In genomic region chr3:196406806-196407470, GRCh38 we compare ENCODE assay signal across 16 cellular contexts. TPM values are rescaled to one million over a fixed set of nuclear protein-coding genes. Genes with fewer than 3 reads are reported as not detected.
DNase-seq lines count a peak whose midpoint lies in the region; ATAC-seq lines count a peak whose summit lies in the region.
"Had no signal": no experiment of that assay in that cellular context is flagged by ENCODE, and none has a peak within 500 bp of the region (broad histone marks: within the 10 kb centered on the region; RNA-seq: fewer than 3 reads in every experiment).

No MANE protein-coding gene starts in this region.

- H3K79me2 ChIP-seq in trophoblast cell (ENCODE audit: control insufficient read depth, insufficient read depth, low read length, poor library complexity) = peaks cover 2% of the 10 kb centered on the region

- DNase-seq in EL = peak; percentile 92
- DNase-seq in MG63 = peak; percentile 30
- DNase-seq in epidermal melanocyte (ENCODE audit: insufficient read length, low spot score) = peak; percentile 40
- DNase-seq in trophoblast cell = peak; percentile 23 to 52
- DNase-seq in activated CD8-positive, alpha-beta memory T cell treated with anti-CD3 and anti-CD28 coated beads, Interleukin-2, amount 10 ng/mL, durations not matched to agents 7 days and 5 days = no peak
- DNase-seq: activated CD4-positive, alpha-beta T cell treated with anti-CD3 and anti-CD28 coated beads for 4 hours; activated gamma-delta T cell; colonic mucosa; DMS79 treated with DMSO at 0.1 percent for 48 hours; NCI-H1092; stimulated activated CD4-positive, alpha-beta T cell treated with anti-CD3 and anti-CD28 coated beads, Interleukin-2, amount 100 ng/mL, for 48 hours; stimulated activated naive CD4-positive, alpha-beta T cell treated with Interleukin-2 at 50 U/mL for 16 hours had no signal

- H3K23ac ChIP-seq in trophoblast cell (ENCODE audit: low read length) = no peak overlapping the region

- no peak overlapping the region for H4K8ac ChIP-seq in trophoblast cell (ENCODE audit: low read depth, low read length)

- peak overlapping the region; percentile 36 for H3K4ac ChIP-seq in trophoblast cell (ENCODE audit: low read depth, low read length)

- peaks cover 35% of the 10 kb centered on the region for H3K36me3 Mint-ChIP-seq in activated CD8-positive, alpha-beta memory T cell treated with anti-CD3 and anti-CD28 coated beads, Interleukin-2, amount 10 ng/mL, durations not matched to agents 7 days and 5 days

- ATAC-seq in GM19397 (IDR thresholded peaks at IDR 0.05; ENCODE audit: unreplicated experiment) = no peak
- no peak for ATAC-seq in GM21528 (IDR thresholded peaks at IDR 0.05; ENCODE audit: low FRiP score, unreplicated experiment)
- ATAC-seq in activated CD8-positive, alpha-beta memory T cell treated with anti-CD3 and anti-CD28 coated beads, Interleukin-2, amount 10 ng/mL, durations not matched to agents 7 days and 5 days = no peak
- ATAC-seq in HG03039 (IDR thresholded peaks at IDR 0.05; ENCODE audit: unreplicated experiment) = no peak

- H3K4me2 ChIP-seq in trophoblast cell (ENCODE audit: low read length) = no peak overlapping the region

- no peak overlapping the region for H3K4me3 ChIP-seq in MG63
- H3K4me3 ChIP-seq in trophoblast cell (ENCODE audit: low read depth, low read length) = no peak overlapping the region
- H3K4me3 ChIP-seq: colonic mucosa had no signal

- no peak overlapping the region for H2BK120ac ChIP-seq in trophoblast cell (ENCODE audit: insufficient read depth, low read length, poor library complexity)

- H4K12ac ChIP-seq in trophoblast cell (ENCODE audit: low read depth, low read length) = no peak overlapping the region

- H3K9me3 ChIP-seq in MG63 (peaks cover 7% of the 10 kb centered on the region), trophoblast cell (ENCODE audit: insufficient read depth, low read depth, low read length) (no peaks in the 10 kb centered on the region)
- H3K9me3 ChIP-seq: colonic mucosa had no signal

- no peak overlapping the region for H3K27ac ChIP-seq in trophoblast cell (ENCODE audit: low read depth, low read length)
- H3K27ac ChIP-seq: colonic mucosa, parathyroid adenoma had no signal

- no peak overlapping the region for H2BK5ac ChIP-seq in trophoblast cell (ENCODE audit: low read depth, low read length, poor library complexity)

- H3K9me3 Mint-ChIP-seq in activated CD8-positive, alpha-beta memory T cell treated with anti-CD3 and anti-CD28 coated beads, Interleukin-2, amount 10 ng/mL, durations not matched to agents 7 days and 5 days (ENCODE audit: low read depth) = peaks cover 5% of the 10 kb centered on the region

- peaks cover 19% of the 10 kb centered on the region for H3K36me3 ChIP-seq in MG63
- peaks cover 10 to 16% of the 10 kb centered on the region in 2 experiments for H3K36me3 ChIP-seq in trophoblast cell (ENCODE audit: control insufficient read depth in 1 of 2, insufficient read depth in 2 of 2, low read length in 2 of 2)
- H3K36me3 ChIP-seq: colonic mucosa had no signal

- H3K14ac ChIP-seq in trophoblast cell (ENCODE audit: low read length) = no peak overlapping the region

- H3K27me3 Mint-ChIP-seq in activated CD8-positive, alpha-beta memory T cell treated with anti-CD3 and anti-CD28 coated beads, Interleukin-2, amount 10 ng/mL, durations not matched to agents 7 days and 5 days = no peaks in the 10 kb centered on the region

- no peak overlapping the region for H4K91ac ChIP-seq in trophoblast cell (ENCODE audit: low read depth, low read length)

- no peaks in the 10 kb centered on the region for H3K79me1 ChIP-seq in trophoblast cell (ENCODE audit: low read length)

- H2BK12ac ChIP-seq in trophoblast cell (ENCODE audit: low read length) = no peak overlapping the region

- no peaks in the 10 kb centered on the region for H3K27me3 ChIP-seq in MG63
- H3K27me3 ChIP-seq in trophoblast cell (ENCODE audit: insufficient read depth, low read length) = no peaks in the 10 kb centered on the region
- H3K27me3 ChIP-seq: colonic mucosa had no signal

- H2AFZ ChIP-seq in trophoblast cell (ENCODE audit: insufficient read depth, low read length, poor library complexity) = no peak overlapping the region
- H2AFZ ChIP-seq: parathyroid adenoma had no signal

- H3K27ac Mint-ChIP-seq in activated CD8-positive, alpha-beta memory T cell treated with anti-CD3 and anti-CD28 coated beads, Interleukin-2, amount 10 ng/mL, durations not matched to agents 7 days and 5 days = no peak overlapping the region

- WGBS in trophoblast cell (ENCODE audit: extremely low coverage, insufficient coverage, insufficient read length) = no CpG with 5 or more reads among the region's 8 CpGs

- H3K9ac ChIP-seq in trophoblast cell (ENCODE audit: low read length) = no peak overlapping the region
- H3K9ac ChIP-seq: parathyroid adenoma had no signal

- peak overlapping the region; percentile 84 for H3K18ac ChIP-seq in trophoblast cell (ENCODE audit: low read length)

- H3K4me3 Mint-ChIP-seq in activated CD8-positive, alpha-beta memory T cell treated with anti-CD3 and anti-CD28 coated beads, Interleukin-2, amount 10 ng/mL, durations not matched to agents 7 days and 5 days = no peak overlapping the region

- H2AK5ac ChIP-seq in trophoblast cell (ENCODE audit: low read length) = no peak overlapping the region

- H3K4me1 ChIP-seq in trophoblast cell (ENCODE audit: control insufficient read depth in 1 of 2, insufficient read depth in 2 of 2, low read length in 2 of 2) = peaks cover 2% of the 10 kb centered on the region in 2 experiments
- H3K4me1 ChIP-seq: colonic mucosa, parathyroid adenoma had no signal

- H3K4me1 Mint-ChIP-seq in activated CD8-positive, alpha-beta memory T cell treated with anti-CD3 and anti-CD28 coated beads, Interleukin-2, amount 10 ng/mL, durations not matched to agents 7 days and 5 days = peaks cover 9% of the 10 kb centered on the region

- CTCF ChIA-PET in activated CD8-positive, alpha-beta memory T cell treated with anti-CD3 and anti-CD28 coated beads, Interleukin-2, amount 10 ng/mL, durations not matched to agents 7 days and 5 days (lab: Charles Lee) = interaction anchor here (1.4 kb wide), 1 partner anchor 112 kb away, joined by 3 read pairs; no protein-coding TSS in a partner anchor

RNA-seq across cellular contexts. Expression of gene UBXN7, which starts 25.3 kb away (rescaled TPM):
- total RNA-seq in MG63 (2014; rRNA removed; shearing (Covaris generic); ENCODE audit: low replicate concordance) = 9.5 and 13.1 TPM in 2 replicates
- polyA plus RNA-seq in trophoblast cell (2013) = 26.6 and 30.5 TPM in 2 replicates
- 10 to 100 TPM; 50.7 to 60.8 TPM for total RNA-seq in activated CD8-positive, alpha-beta memory T cell treated with anti-CD3 and anti-CD28 coated beads, Interleukin-2, amount 10 ng/mL, durations not matched to agents 7 days and 5 days
